In genomic region chr2:12032421-12032820, GRCh38 we compare ENCODE assay signal across 11 cellular contexts.
DNase-seq lines count a peak whose midpoint lies in the region; ATAC-seq, FAIRE-seq and TF ChIP-seq lines count a peak whose summit lies in the region.
"Had no signal": no experiment of that assay in that cellular context is flagged by ENCODE, and none has a peak within 500 bp of the region (broad histone marks: within the 10 kb centered on the region; RNA-seq: fewer than 3 reads in every experiment).

No MANE protein-coding gene starts in this region.

- H3K79me2 ChIP-seq in SU-DHL-6 (ENCODE audit: insufficient read depth, low read length): no peaks in the 10 kb centered on the region

- CTCF ChIA-PET in BJ (lab: Yijun Ruan, JAX): interaction anchor here (0.7 to 1.2 kb wide), 2 partner anchors 894 to 974 kb away, joined by 3 read pairs; no protein-coding TSS in a partner anchor

- TF ChIP-seq CTCF in BJ (IDR thresholded peaks at IDR 0.05; ENCODE audit: insufficient read depth, low read depth, low read length) (0 out of 2 replicates have a peak, but pooled peaks have one; percentile 7), SU-DHL-6 (IDR thresholded peaks at IDR 0.05; ENCODE audit: insufficient read depth, low read length, poor library complexity, severe bottlenecking) (peak; percentile 53), endothelial cell (IDR thresholded peaks at IDR 0.05; ENCODE audit: unreplicated experiment) (no peak), coronary artery (IDR thresholded peaks at IDR 0.05) (no peak)

- H3K4me1 ChIP-seq in effector memory CD4-positive, alpha-beta T cell (ENCODE audit: control insufficient read depth, insufficient read depth, low read length, poor library complexity, severe bottlenecking): peaks cover 9% of the 10 kb centered on the region

- H3F3A ChIP-seq in SU-DHL-6 (ENCODE audit: insufficient read depth): peaks cover 63% of the 10 kb centered on the region

- POLR2A ChIA-PET in BJ (lab: Charles Lee): interaction anchor here (0.6 to 1.4 kb wide), 3 partner anchors 10 to 791 kb away, joined by 3 to 5 read pairs (median 3); no protein-coding TSS in a partner anchor

- H3K9me3 Mint-ChIP-seq in endothelial cell (ENCODE audit: unreplicated experiment): no peaks in the 10 kb centered on the region
- H3K9me3 Mint-ChIP-seq: T-helper 1 cell treated with Interleukin-12 subunit alpha and Interleukin-12 subunit beta and Interleukin-4 antibody, amounts not matched to agents 30 μg/mL and 1 μg/mL, for 36 hours had no signal

- H3K36me3 Mint-ChIP-seq in endothelial cell (ENCODE audit: low read depth, unreplicated experiment): no peaks in the 10 kb centered on the region

- H3K4me3 ChIP-seq in BJ (ENCODE audit: low read depth, low read length) (no peak overlapping the region), SU-DHL-6 (ENCODE audit: insufficient read depth, low read length, poor library complexity, severe bottlenecking) (no peak overlapping the region), coronary artery (no peak overlapping the region)
- H3K4me3 ChIP-seq in effector memory CD4-positive, alpha-beta T cell (ENCODE audit: insufficient read depth, low read depth, low read length, poor library complexity, severe bottlenecking): no peak overlapping the region

- no peak overlapping the region for H3K4me3 Mint-ChIP-seq in endothelial cell (ENCODE audit: unreplicated experiment)
- H3K4me3 Mint-ChIP-seq: T-helper 1 cell treated with Interleukin-12 subunit alpha and Interleukin-12 subunit beta and Interleukin-4 antibody, amounts not matched to agents 30 μg/mL and 1 μg/mL, for 36 hours had no signal

- H4K20me1 ChIP-seq in SU-DHL-6 (ENCODE audit: low read depth, low read length): no peaks in the 10 kb centered on the region

- H3K4me2 ChIP-seq in SU-DHL-6 (ENCODE audit: low read depth, low read length, poor library complexity, severe bottlenecking): peak overlapping the region; percentile 83

- peak overlapping the region; percentile 75 for H3K9ac ChIP-seq in SU-DHL-6 (ENCODE audit: low read length)

- H3K9me2 ChIP-seq in SU-DHL-6 (replicated peaks; ENCODE audit: insufficient read depth, low read length): no peaks in the 10 kb centered on the region

- no peak overlapping the region for H3K27ac Mint-ChIP-seq in endothelial cell (ENCODE audit: unreplicated experiment)
- H3K27ac Mint-ChIP-seq: T-helper 1 cell treated with Interleukin-12 subunit alpha and Interleukin-12 subunit beta and Interleukin-4 antibody, amounts not matched to agents 30 μg/mL and 1 μg/mL, for 36 hours had no signal

- H3K27ac ChIP-seq in SU-DHL-6 (ENCODE audit: low read depth, low read length): peak overlapping the region; percentile 99
- no peak overlapping the region for H3K27ac ChIP-seq in coronary artery
- no peak overlapping the region for H3K27ac ChIP-seq in effector memory CD4-positive, alpha-beta T cell (ENCODE audit: insufficient read depth, low read length, poor library complexity, severe bottlenecking)
- H3K27ac ChIP-seq: C4-2B had no signal

- H3K27me3 ChIP-seq in BJ (ENCODE audit: control insufficient read depth, insufficient read depth, low read length) (no peaks in the 10 kb centered on the region), SU-DHL-6 (ENCODE audit: low read length) (no peaks in the 10 kb centered on the region)
- no peaks in the 10 kb centered on the region for H3K27me3 ChIP-seq in effector memory CD4-positive, alpha-beta T cell (replicated peaks; ENCODE audit: control insufficient read depth, insufficient read depth, low read length, poor library complexity, severe bottlenecking)

- H2AFZ ChIP-seq in SU-DHL-6 (ENCODE audit: low read depth, low read length, severe bottlenecking): no peak overlapping the region

- H3K36me3 ChIP-seq in BJ (ENCODE audit: control insufficient read depth, insufficient read depth, low read length) (no peaks in the 10 kb centered on the region), SU-DHL-6 (ENCODE audit: low read length) (no peaks in the 10 kb centered on the region)
- no peaks in the 10 kb centered on the region for H3K36me3 ChIP-seq in effector memory CD4-positive, alpha-beta T cell (ENCODE audit: control insufficient read depth, insufficient read depth, low read length)

- H3K27me3 Mint-ChIP-seq in endothelial cell (ENCODE audit: unreplicated experiment): peaks cover 1% of the 10 kb centered on the region

- DNase-seq in BJ (ENCODE audit: low read depth): no peak
- no peak for DNase-seq in GM19239 (ENCODE audit: insufficient read length, low spot score)
- no peak for DNase-seq in endothelial cell (ENCODE audit: low spot score)
- DNase-seq in coronary artery (ENCODE audit: low spot score): no peak
- no peak for DNase-seq in effector memory CD4-positive, alpha-beta T cell
- no peak for DNase-seq in D341Med (ENCODE audit: low spot score)

- H3K9me3 ChIP-seq in SU-DHL-6 (ENCODE audit: insufficient read depth, low read length): no peaks in the 10 kb centered on the region
- H3K9me3 ChIP-seq in effector memory CD4-positive, alpha-beta T cell (ENCODE audit: control insufficient read depth, low read length): no peaks in the 10 kb centered on the region

- H3K4me1 Mint-ChIP-seq in endothelial cell (ENCODE audit: unreplicated experiment): no peaks in the 10 kb centered on the region

- peak; percentile 68 for ATAC-seq in HG02973 (IDR thresholded peaks at IDR 0.05; ENCODE audit: unreplicated experiment)

- peak; percentile 81 for FAIRE-seq in GM19239 (lab: Jason Lieb, UNC)
- FAIRE-seq: islet of Langerhans had no signal

Comparison
In these comparisons a context has a peak if more than half of its experiments do, and no peak if none do; other contexts are left out.
1. CTCF ChIP-seq: peak in BJ (single experiment) and SU-DHL-6 (single experiment); none in endothelial cell (single experiment) and coronary artery (single experiment).